ENCODE assay signal across 16 cellular contexts in the genomic region with DNA sequence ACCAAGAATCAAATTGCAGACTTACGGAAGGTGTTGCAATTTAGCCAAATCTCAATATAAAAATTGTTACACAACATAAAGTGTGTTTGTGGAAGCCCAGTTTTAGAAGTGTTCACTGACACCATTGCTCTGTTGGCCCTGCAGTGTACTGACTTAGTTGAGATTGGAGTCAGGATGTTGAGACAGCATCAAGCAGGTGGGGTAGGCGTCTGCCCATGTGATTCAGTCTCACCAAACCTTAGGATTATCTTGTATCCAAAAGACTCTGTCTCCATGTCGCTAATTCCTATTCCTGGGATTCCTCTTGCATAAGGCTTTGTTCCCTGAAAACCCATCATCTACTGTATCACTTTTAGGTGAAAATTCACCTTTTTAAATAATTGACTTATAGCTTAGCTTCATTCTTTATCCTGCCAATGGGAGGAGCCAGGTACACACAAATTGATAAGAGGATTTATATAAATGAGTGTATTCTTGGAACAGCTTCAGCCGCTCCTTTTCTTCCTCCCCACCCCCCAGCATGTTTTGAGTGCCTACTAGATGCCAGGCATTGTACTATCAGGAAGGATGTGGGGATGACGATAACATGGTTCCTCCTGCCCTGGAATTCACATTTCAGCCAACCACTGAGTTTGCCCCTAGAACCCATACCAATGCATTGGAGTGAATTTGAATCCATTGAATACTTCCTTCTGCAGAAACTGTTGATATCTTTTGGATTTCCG. TPM values are rescaled to one million over a fixed set of nuclear protein-coding genes. Genes with fewer than 3 reads are reported as not detected.
A peak's percentile ranks its signal among the peaks of the same experiment; 100 is the strongest.
DNase-seq lines count a peak whose midpoint lies in the region; ATAC-seq, FAIRE-seq and TF ChIP-seq lines count a peak whose summit lies in the region.
"Had no signal": no experiment of that assay in that cellular context is flagged by ENCODE, and none has a peak within 500 bp of the region (broad histone marks: within the 10 kb centered on the region; RNA-seq: fewer than 3 reads in every experiment).

No MANE protein-coding gene starts in this region.

- no peaks in the 10 kb centered on the region for H3K9me3 Mint-ChIP-seq in osteocyte (ENCODE audit: unreplicated experiment)
- H3K9me3 Mint-ChIP-seq: activated CD4-positive, alpha-beta T cell treated with anti-CD3 and anti-CD28 coated beads, Interleukin-2, amount 10 ng/mL, durations not matched to agents 24 days and 14 days had no signal

- no peaks in the 10 kb centered on the region for H3K9me1 ChIP-seq in endothelial cell of umbilical vein (replicated peaks; ENCODE audit: control insufficient read depth, extremely low read depth, insufficient read depth, low read length)

- no peaks in the 10 kb centered on the region for H3K27me3 ChIP-seq in SJSA1 (replicated peaks)
- no peaks in the 10 kb centered on the region for H3K27me3 ChIP-seq in endothelial cell of umbilical vein (ENCODE audit: control insufficient read depth in 2 of 2, insufficient read depth in 2 of 2, low read length in 2 of 2)
- H3K27me3 ChIP-seq: adrenal gland had no signal

- no peaks in the 10 kb centered on the region for H3K9me3 ChIP-seq in SJSA1 (replicated peaks)
- no peaks in the 10 kb centered on the region for H3K9me3 ChIP-seq in endothelial cell of umbilical vein (replicated peaks; ENCODE audit: control insufficient read depth, insufficient read depth, low read length)
- H3K9me3 ChIP-seq: adrenal gland had no signal

- ATAC-seq in HG02840 (IDR thresholded peaks at IDR 0.05; ENCODE audit: low FRiP score, unreplicated experiment): no peak
- ATAC-seq in HG03280 (IDR thresholded peaks at IDR 0.05; ENCODE audit: unreplicated experiment): no peak
- no peak for ATAC-seq in GM18519 (IDR thresholded peaks at IDR 0.05; ENCODE audit: low FRiP score, unreplicated experiment)

- H3K9ac ChIP-seq in endothelial cell of umbilical vein (replicated peaks; ENCODE audit: extremely low read depth, insufficient read depth, low read length): peak overlapping the region; percentile 17

- dilution Hi-C loops in endothelial cell of umbilical vein (cut with MboI; ENCODE audit: extremely low pct_ligation_motif_present, low sequenced_read_pairs): no loop called here

- intact Hi-C loops in endothelial cell of umbilical vein (cut with micrococcal nuclease): loop anchor here (1.0 to 2.0 kb wide), 3 partner anchors 24 to 189 kb away; partner anchors contain the start of gene FNBP1

- POLR2A ChIA-PET in endothelial cell of umbilical vein (lab: Charles Lee): interaction anchor here (0.6 to 1.0 kb wide), 2 partner anchors 24 to 32 kb away, joined by 5 read pairs; partner anchors contain the start of gene FNBP1

- H3K27ac Mint-ChIP-seq in osteocyte (ENCODE audit: unreplicated experiment): peak overlapping the region; percentile 41
- H3K27ac Mint-ChIP-seq: activated CD4-positive, alpha-beta T cell treated with anti-CD3 and anti-CD28 coated beads, Interleukin-2, amount 10 ng/mL, durations not matched to agents 24 days and 14 days had no signal

- FAIRE-seq in endothelial cell of umbilical vein (lab: Jason Lieb, UNC): peak; percentile 97
- FAIRE-seq: keratinocyte had no signal

- H3K27me3 Mint-ChIP-seq in osteocyte (ENCODE audit: unreplicated experiment): no peaks in the 10 kb centered on the region
- H3K27me3 Mint-ChIP-seq: activated CD4-positive, alpha-beta T cell treated with anti-CD3 and anti-CD28 coated beads, Interleukin-2, amount 10 ng/mL, durations not matched to agents 24 days and 14 days had no signal

- BruUV-seq in endothelial cell of umbilical vein (replicated peaks; lab: Mats Ljungman, UMichigan): no TSS peak

- H2AFZ ChIP-seq in endothelial cell of umbilical vein (ENCODE audit: low read depth, low read length): no peak overlapping the region

- peaks cover 37% of the 10 kb centered on the region for H3K36me3 ChIP-seq in SJSA1
- H3K36me3 ChIP-seq in endothelial cell of umbilical vein (ENCODE audit: control insufficient read depth in 2 of 2, extremely low read depth in 1 of 2, insufficient read depth in 2 of 2, low read length in 2 of 2): peaks cover 0 to 14% of the 10 kb centered on the region in 2 experiments

- TF ChIP-seq POLR2A in endothelial cell of umbilical vein (IDR thresholded peaks at IDR 0.05; ENCODE audit: low read depth, low read length): peak; percentile 25

- no peak overlapping the region for H3K4me3 ChIP-seq in SJSA1
- H3K4me3 ChIP-seq in endothelial cell of umbilical vein (replicated peaks in 1 of 3; ENCODE audit: insufficient read depth in 1 of 3, low read depth in 1 of 3, low read length in 3 of 3): no peak overlapping the region
- H3K4me3 ChIP-seq: adrenal gland had no signal

- peaks cover 20% of the 10 kb centered on the region for H3K79me2 ChIP-seq in endothelial cell of umbilical vein (ENCODE audit: control insufficient read depth, insufficient read depth, low read length)

- H3K27ac ChIP-seq in SJSA1: peak overlapping the region; percentile 79; the same call in 1 of the 2 replicates
- H3K27ac ChIP-seq in endothelial cell of umbilical vein (ENCODE audit: insufficient read depth, low read depth, low read length): peak overlapping the region; percentile 88

- peak; percentile 43 for DNase-seq in CMK (ENCODE audit: low read depth)
- DNase-seq in SJSA1 (ENCODE audit: low read depth in 1 of 2, low spot score in 2 of 2): no peak
- peak; percentile 97 for DNase-seq in endothelial cell of umbilical vein (ENCODE audit: low read depth, low spot score)
- no peak for DNase-seq in osteocyte (ENCODE audit: extremely low spot score, unreplicated experiment)
- no peak for DNase-seq in HK-2 (ENCODE audit: unreplicated experiment)
- DNase-seq: activated CD4-positive, alpha-beta T cell treated with anti-CD3 and anti-CD28 coated beads, Interleukin-2, amount 10 ng/mL, durations not matched to agents 24 days and 14 days; activated T-cell treated with anti-CD3 and anti-CD28 coated beads, Interleukin-2, amount 50 U/mL, for 1 hour; DMS153; glutamatergic neuron; NCI-H2227 treated with DMSO at 0.1 percent for 48 hours; stimulated activated CD4-positive, alpha-beta T cell treated with anti-CD3 and anti-CD28 coated beads, Interleukin-4, amount 100 ng/mL, for 1 hour had no signal

- no peaks in the 10 kb centered on the region for H4K20me1 ChIP-seq in endothelial cell of umbilical vein (replicated peaks; ENCODE audit: control insufficient read depth, extremely low read depth, insufficient read depth, low read length)

- H3K36me3 Mint-ChIP-seq in osteocyte (ENCODE audit: unreplicated experiment): peaks cover 22% of the 10 kb centered on the region

- H3K4me1 ChIP-seq in SJSA1 (replicated peaks) (peaks cover 19% of the 10 kb centered on the region), endothelial cell of umbilical vein (ENCODE audit: control insufficient read depth, extremely low read depth, insufficient read depth, low read length) (peaks cover 33% of the 10 kb centered on the region)

- CTCF ChIA-PET in endothelial cell of umbilical vein (lab: Charles Lee): interaction anchor here (0.9 to 1.0 kb wide), 4 partner anchors 10 to 189 kb away, joined by 3 to 5 read pairs (median 3); no protein-coding TSS in a partner anchor

- H3K4me2 ChIP-seq in endothelial cell of umbilical vein (ENCODE audit: insufficient read depth, low read length): peak overlapping the region; percentile 12

- H3K4me3 Mint-ChIP-seq in osteocyte (ENCODE audit: unreplicated experiment): no peak overlapping the region
- H3K4me3 Mint-ChIP-seq: activated CD4-positive, alpha-beta T cell treated with anti-CD3 and anti-CD28 coated beads, Interleukin-2, amount 10 ng/mL, durations not matched to agents 24 days and 14 days had no signal

- peaks cover 19% of the 10 kb centered on the region for H3K4me1 Mint-ChIP-seq in osteocyte (ENCODE audit: unreplicated experiment)

- TF ChIP-seq CTCF in endothelial cell of umbilical vein (IDR thresholded peaks at IDR 0.05; ENCODE audit: extremely low read depth in 1 of 2, insufficient read depth in 1 of 2, low read depth in 1 of 2, low read length in 2 of 2) (no peak), osteocyte (IDR thresholded peaks at IDR 0.05) (no peak)

TF ChIP-seq in endothelial cell of umbilical vein, 7 proteins besides CTCF, POLR2A, EP300 and RAD21:
- TF ChIP-seq, protein P1, sequence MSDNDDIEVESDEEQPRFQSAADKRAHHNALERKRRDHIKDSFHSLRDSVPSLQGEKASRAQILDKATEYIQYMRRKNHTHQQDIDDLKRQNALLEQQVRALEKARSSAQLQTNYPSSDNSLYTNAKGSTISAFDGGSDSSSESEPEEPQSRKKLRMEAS (IDR thresholded peaks at IDR 0.05; ENCODE audit: insufficient read depth, insufficient read length): no peak
- TF ChIP-seq FOS (IDR thresholded peaks at IDR 0.05; ENCODE audit: borderline replicate concordance, insufficient read depth, low read length) (peak; percentile 81), POLR2AphosphoS5 (IDR thresholded peaks at IDR 0.05; ENCODE audit: insufficient read depth, low read depth, low read length) (peak; percentile 65), JUN (IDR thresholded peaks at IDR 0.05; ENCODE audit: borderline replicate concordance, insufficient read depth, insufficient read length, low read depth) (no peak), GATA2 (IDR thresholded peaks at IDR 0.05; ENCODE audit: insufficient read depth, insufficient read length, low read depth, low read length) (peak; percentile 85)

RNA-seq across cellular contexts. Expression of gene GPR107, which starts 20.8 kb away (rescaled TPM):
- total RNA-seq in SJSA1 (2014; rRNA removed; shearing (Covaris generic)): 16.1 and 25.5 TPM in 2 replicates
- 38.9 and 41.5 TPM in 2 replicates for total RNA-seq in endothelial cell of umbilical vein
- polyA plus RNA-seq in endothelial cell of umbilical vein: 25.9 and 27.2 TPM in 2 replicates
- 23.8 and 25.4 TPM in 2 replicates for polyA plus RNA-seq in endothelial cell of umbilical vein (2011; cell fraction: cytosol; rRNA removed)
- polyA plus RNA-seq in endothelial cell of umbilical vein (2011; cell fraction: nucleus; rRNA removed): 38.0 and 38.7 TPM in 2 replicates
- polyA plus RNA-seq in endothelial cell of umbilical vein (2012): 35.1 and 36.8 TPM in 2 replicates
- 47.9 and 53.6 TPM in 2 replicates for polyA minus RNA-seq in endothelial cell of umbilical vein
- polyA minus RNA-seq in endothelial cell of umbilical vein (2011; cell fraction: cytosol; rRNA and poly(A)+ RNA removed): 22.6 TPM
- 40.5 and 45.3 TPM in 2 replicates for polyA minus RNA-seq in endothelial cell of umbilical vein (2011; cell fraction: nucleus; rRNA and poly(A)+ RNA removed)
- 57.0 and 60.7 TPM in 2 replicates for total RNA-seq in osteocyte

RNA-seq across cellular contexts. Expression of gene FNBP1, which starts 31.6 kb away (rescaled TPM):
- 24.3 and 27.4 TPM in 2 replicates for total RNA-seq in SJSA1 (2014; rRNA removed; shearing (Covaris generic))
- 36.2 and 43.9 TPM in 2 replicates for total RNA-seq in endothelial cell of umbilical vein
- polyA plus RNA-seq in endothelial cell of umbilical vein: 7.7 and 10.9 TPM in 2 replicates
- polyA plus RNA-seq in endothelial cell of umbilical vein (2011; cell fraction: cytosol; rRNA removed): 12.9 and 13.1 TPM in 2 replicates
- 17.9 and 18.7 TPM in 2 replicates for polyA plus RNA-seq in endothelial cell of umbilical vein (2011; cell fraction: nucleus; rRNA removed)
- polyA plus RNA-seq in endothelial cell of umbilical vein (2012): 14.3 and 20.1 TPM in 2 replicates
- 17.1 and 19.3 TPM in 2 replicates for polyA minus RNA-seq in endothelial cell of umbilical vein
- 16.2 TPM for polyA minus RNA-seq in endothelial cell of umbilical vein (2011; cell fraction: cytosol; rRNA and poly(A)+ RNA removed)
- polyA minus RNA-seq in endothelial cell of umbilical vein (2011; cell fraction: nucleus; rRNA and poly(A)+ RNA removed): 28.4 and 34.7 TPM in 2 replicates
- 62.2 and 63.0 TPM in 2 replicates for total RNA-seq in osteocyte

Comparison
In these comparisons a context has a peak if more than half of its experiments do, and no peak if none do; other contexts are left out.
1. DNase-seq: peak in CMK (single experiment) and endothelial cell of umbilical vein (single experiment); none in SJSA1 (0 of 2), osteocyte (single experiment) and HK-2 (single experiment).